ENCODE assay signal across 8 cellular contexts in genomic region chr17:56833023-56833811, GRCh38. TPM values are rescaled to one million over a fixed set of nuclear protein-coding genes. Genes with fewer than 3 reads are reported as not detected.
DNase-seq lines count a peak whose midpoint lies in the region; ATAC-seq and TF ChIP-seq lines count a peak whose summit lies in the region.

No MANE protein-coding gene starts in this region.

- no peaks in the 10 kb centered on the region for H3K9me3 ChIP-seq in Karpas-422 (ENCODE audit: low read length)
- H3K9me3 ChIP-seq in hepatocyte (ENCODE audit: low read depth), result no peaks in the 10 kb centered on the region

- intact Hi-C loops in sciatic nerve (cut with DNase I), result loop anchor here (10.0 kb wide), 1 partner anchor 112 kb away; no protein-coding TSS in a partner anchor

- TF ChIP-seq CTCF in hepatocyte (IDR thresholded peaks at IDR 0.05; ENCODE audit: poor library complexity), result no peak

- H3K36me3 ChIP-seq in Karpas-422 (ENCODE audit: insufficient read depth, low read length), result no peaks in the 10 kb centered on the region
- H3K36me3 ChIP-seq in hepatocyte (replicated peaks; ENCODE audit: insufficient read depth, low read depth), result no peaks in the 10 kb centered on the region

- H3K27ac ChIP-seq in Karpas-422 (ENCODE audit: low read length) (no peak overlapping the region), hepatocyte (peak overlapping the region; percentile 73)

- H3K4me1 ChIP-seq in Karpas-422 (ENCODE audit: low read length), result peaks cover 50% of the 10 kb centered on the region
- peaks cover 7% of the 10 kb centered on the region for H3K4me1 ChIP-seq in hepatocyte (ENCODE audit: insufficient read depth)

- peak; percentile 6 for ATAC-seq in sciatic nerve

- H3K79me2 ChIP-seq in Karpas-422 (ENCODE audit: low read length), result no peaks in the 10 kb centered on the region
- H3K79me2 ChIP-seq in hepatocyte, result peaks cover 12% of the 10 kb centered on the region

- H3K27me3 ChIP-seq in Karpas-422 (ENCODE audit: low read length) (peaks cover 4% of the 10 kb centered on the region; the same call in 1 of the 2 replicates), hepatocyte (no peaks in the 10 kb centered on the region)

- peak overlapping the region; percentile 73 for H3K9ac ChIP-seq in Karpas-422 (ENCODE audit: low read length)

- peak overlapping the region; percentile 72 for H3K4me2 ChIP-seq in Karpas-422 (ENCODE audit: low read depth, low read length, poor library complexity, severe bottlenecking)
- peak overlapping the region; percentile 94 for H3K4me2 ChIP-seq in hepatocyte

- H2AFZ ChIP-seq in Karpas-422 (ENCODE audit: low read length) (peak overlapping the region; percentile 88), hepatocyte (peak overlapping the region; percentile 53)

- no peaks in the 10 kb centered on the region for H3K9me2 ChIP-seq in Karpas-422 (replicated peaks; ENCODE audit: insufficient read depth, low read length)
- H3K9me2 ChIP-seq in hepatocyte (replicated peaks; ENCODE audit: insufficient read depth), result no peaks in the 10 kb centered on the region

- DNase-seq in GOT3 (lab: John Stamatoyannopoulos, UW) (peak; percentile 74), Karpas-422 (peak; percentile 75), SW480 (ENCODE audit: low spot score) (peak; percentile 83), amniotic epithelial cell (ENCODE audit: low read depth) (peak; percentile 46), hepatocyte (ENCODE audit: low spot score) (peak; percentile 91), sciatic nerve (ENCODE audit: low spot score) (peak; percentile 79), OCI-M2 (lab: John Stamatoyannopoulos, UW; ENCODE audit: unreplicated experiment) (no peak)

- 2% methylated on average over 38 of the region's 96 CpGs for WGBS in hepatocyte (ENCODE audit: low lambda C conversion rate, missing lambda C conversion rate)

- peaks cover 4% of the 10 kb centered on the region; the same call in 1 of the 2 replicates for H4K20me1 ChIP-seq in Karpas-422 (ENCODE audit: insufficient read depth, low read depth, low read length)
- H4K20me1 ChIP-seq in hepatocyte (ENCODE audit: insufficient read depth, poor library complexity, severe bottlenecking), result no peaks in the 10 kb centered on the region

- H3K4me3 ChIP-seq in GM08714 (ENCODE audit: low read length) (peak overlapping the region; percentile 75), Karpas-422 (ENCODE audit: low read length) (peak overlapping the region; percentile 73), hepatocyte (peak overlapping the region; percentile 74)

RNA-seq across cellular contexts. Expression of gene C17orf67, which starts 0.5 kb away (rescaled TPM):
- total RNA-seq in Karpas-422 (2014; rRNA removed; shearing (Covaris generic); ENCODE audit: low replicate concordance), result 0.32 TPM in 1 of 2 replicates, not detected in the other
- 0.16 and 0.27 TPM in 2 replicates for total RNA-seq in hepatocyte
- 0.73 and 1.6 TPM in 2 replicates for polyA plus RNA-seq in hepatocyte
- 6.2 TPM for total RNA-seq in sciatic nerve

RNA-seq across cellular contexts. Expression of gene DGKE, which starts 0.7 kb away (rescaled TPM):
- 0.30 and 0.32 TPM in 2 replicates for total RNA-seq in Karpas-422 (2014; rRNA removed; shearing (Covaris generic); ENCODE audit: low replicate concordance)
- total RNA-seq in hepatocyte (5.5 and 6.6 TPM in 2 replicates), sciatic nerve (16.8 TPM)
- 1.2 and 3.4 TPM in 2 replicates for polyA plus RNA-seq in hepatocyte
